ENCODE assay signal across 1 cellular context in the genomic region with DNA sequence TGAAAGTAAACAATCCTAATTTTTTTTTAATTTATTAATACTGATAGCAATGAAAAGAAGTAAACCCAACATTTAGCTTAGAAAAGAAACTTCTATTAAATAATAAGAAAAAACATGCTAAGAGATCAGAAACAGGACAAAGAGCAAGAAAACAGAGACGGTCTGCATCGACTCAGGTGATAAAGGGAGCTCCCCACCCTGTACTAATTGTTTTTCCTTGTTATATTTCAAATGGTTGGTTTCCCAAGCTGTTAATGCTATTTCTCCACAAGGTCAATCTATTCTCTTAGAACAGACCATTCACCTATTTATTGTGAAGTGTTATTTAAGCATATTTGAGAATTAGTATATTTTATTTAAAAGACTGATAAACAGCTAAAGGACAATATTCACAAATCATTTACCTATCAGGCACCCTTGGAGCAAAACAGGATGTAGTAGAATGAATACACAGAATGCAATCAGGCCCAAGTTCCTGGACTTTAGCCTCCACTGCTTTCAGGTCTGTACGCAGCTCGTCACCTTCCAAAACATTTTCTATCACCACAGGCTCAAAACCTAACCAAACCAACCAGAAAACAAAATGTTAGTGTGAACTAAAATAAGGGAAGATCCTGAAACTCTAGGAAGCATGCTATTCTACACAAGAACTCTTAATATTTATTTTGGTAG.
A peak's percentile ranks its signal among the peaks of the same experiment; 100 is the strongest.
TF ChIP-seq lines count a peak whose summit lies in the region.

No MANE protein-coding gene starts in this region.

TF ChIP-seq in HepG2, 621 proteins besides CTCF, POLR2A, EP300 and RAD21 (continued from another document and continues in another):
- TF ChIP-seq ZNF263 (CRISPR knock-in tag; IDR thresholded peaks at IDR 0.05) (no peak), MTF1 (CRISPR knock-in tag; IDR thresholded peaks at IDR 0.05) (no peak), NBN (conservative IDR thresholded peaks at IDR 0.05) (no peak), ZNF335 (CRISPR knock-in tag; IDR thresholded peaks at IDR 0.05) (no peak), ZNF614 (CRISPR knock-in tag; IDR thresholded peaks at IDR 0.05; ENCODE audit: borderline replicate concordance) (0 out of 2 replicates have a peak, but pooled peaks have one; percentile 44), ZNF792 (CRISPR knock-in tag; IDR thresholded peaks at IDR 0.05) (no peak), ZNF234 (CRISPR knock-in tag; conservative IDR thresholded peaks at IDR 0.05) (no peak), ZNF577 (CRISPR knock-in tag; IDR thresholded peaks at IDR 0.05; ENCODE audit: borderline replicate concordance, low read depth) (no peak), ZFP41 (CRISPR knock-in tag; IDR thresholded peaks at IDR 0.05; ENCODE audit: borderline replicate concordance) (no peak), DPF2 (CRISPR knock-in tag; IDR thresholded peaks at IDR 0.05; ENCODE audit: borderline replicate concordance, low read depth) (0 out of 2 replicates have a peak, but pooled peaks have one; percentile 43), ESRRA (CRISPR knock-in tag; IDR thresholded peaks at IDR 0.05; ENCODE audit: low read depth) (no peak), PRPF4 (IDR thresholded peaks at IDR 0.05; ENCODE audit: low read depth, low read length, poor library complexity, severe bottlenecking) (no peak), HES4 (CRISPR knock-in tag; IDR thresholded peaks at IDR 0.05; ENCODE audit: borderline replicate concordance) (no peak), FOXO1 (CRISPR knock-in tag; IDR thresholded peaks at IDR 0.05) (peak; percentile 85), NR2F1 (CRISPR knock-in tag; IDR thresholded peaks at IDR 0.05) (no peak), ZNF547 (CRISPR knock-in tag; IDR thresholded peaks at IDR 0.05) (no peak), MXD4 (CRISPR knock-in tag; IDR thresholded peaks at IDR 0.05) (0 out of 2 replicates have a peak, but pooled peaks have one; percentile 25), RARA (CRISPR knock-in tag; IDR thresholded peaks at IDR 0.05) (0 out of 2 replicates have a peak, but pooled peaks have one; percentile 22), ZNF674 (CRISPR knock-in tag; IDR thresholded peaks at IDR 0.05; ENCODE audit: low read depth) (no peak), MEIS1 (CRISPR knock-in tag; IDR thresholded peaks at IDR 0.05; ENCODE audit: borderline replicate concordance) (no peak), ATRX (CRISPR knock-in tag; IDR thresholded peaks at IDR 0.05; ENCODE audit: borderline replicate concordance) (no peak), TCF7 (IDR thresholded peaks at IDR 0.05; ENCODE audit: low read depth) (no peak), ZKSCAN1 (IDR thresholded peaks at IDR 0.05; ENCODE audit: low read length) (no peak), SSRP1 (CRISPR knock-in tag; IDR thresholded peaks at IDR 0.05) (no peak), SNRNP70 (IDR thresholded peaks at IDR 0.05; ENCODE audit: low read depth, low read length) (no peak), CCDC6 (CRISPR knock-in tag; IDR thresholded peaks at IDR 0.05) (no peak), HNRNPLL (IDR thresholded peaks at IDR 0.05; ENCODE audit: low read depth, low read length, poor library complexity, severe bottlenecking) (no peak), KAT2B (IDR thresholded peaks at IDR 0.05; ENCODE audit: borderline replicate concordance, low read depth, low read length) (no peak), FOXM1 (CRISPR knock-in tag; IDR thresholded peaks at IDR 0.05) (no peak), ONECUT2 (CRISPR knock-in tag; IDR thresholded peaks at IDR 0.05) (no peak), ATF1 (CRISPR knock-in tag; IDR thresholded peaks at IDR 0.05) (peak; percentile 44; the same call in 1 of the 2 replicates), ZNF629 (CRISPR knock-in tag; conservative IDR thresholded peaks at IDR 0.05) (no peak), MEIS2 (CRISPR knock-in tag; IDR thresholded peaks at IDR 0.05) (no peak), ZNF24 (IDR thresholded peaks at IDR 0.05) (no peak), ZNF256 (CRISPR knock-in tag; conservative IDR thresholded peaks at IDR 0.05) (no peak), ZNF772 (CRISPR knock-in tag; IDR thresholded peaks at IDR 0.05) (no peak), ZNF260 (CRISPR knock-in tag; IDR thresholded peaks at IDR 0.05; ENCODE audit: borderline replicate concordance, low read depth) (no peak), KDM3A (CRISPR knock-in tag; IDR thresholded peaks at IDR 0.05; ENCODE audit: low read depth) (no peak), JDP2 (CRISPR knock-in tag; IDR thresholded peaks at IDR 0.05; ENCODE audit: borderline replicate concordance) (no peak), MAFF (IDR thresholded peaks at IDR 0.05; ENCODE audit: low read depth, low read length) (no peak), ZNF264 (CRISPR knock-in tag; IDR thresholded peaks at IDR 0.05) (peak; percentile 27; the same call in 1 of the 2 replicates), KLF16 (CRISPR knock-in tag; IDR thresholded peaks at IDR 0.05) (no peak), FOSL2 (CRISPR knock-in tag; IDR thresholded peaks at IDR 0.05) (0 out of 2 replicates have a peak, but pooled peaks have one; percentile 29), ZNF251 (CRISPR knock-in tag; IDR thresholded peaks at IDR 0.05) (no peak), DMAP1 (CRISPR knock-in tag; IDR thresholded peaks at IDR 0.05) (peak; percentile 35; the same call in 1 of the 2 replicates), NFIC (IDR thresholded peaks at IDR 0.05; ENCODE audit: low read length) (peak; percentile 48; the same call in 1 of the 2 replicates), FOXC1 (CRISPR knock-in tag; IDR thresholded peaks at IDR 0.05; ENCODE audit: borderline replicate concordance) (no peak)
- TF ChIP-seq, protein P1, sequence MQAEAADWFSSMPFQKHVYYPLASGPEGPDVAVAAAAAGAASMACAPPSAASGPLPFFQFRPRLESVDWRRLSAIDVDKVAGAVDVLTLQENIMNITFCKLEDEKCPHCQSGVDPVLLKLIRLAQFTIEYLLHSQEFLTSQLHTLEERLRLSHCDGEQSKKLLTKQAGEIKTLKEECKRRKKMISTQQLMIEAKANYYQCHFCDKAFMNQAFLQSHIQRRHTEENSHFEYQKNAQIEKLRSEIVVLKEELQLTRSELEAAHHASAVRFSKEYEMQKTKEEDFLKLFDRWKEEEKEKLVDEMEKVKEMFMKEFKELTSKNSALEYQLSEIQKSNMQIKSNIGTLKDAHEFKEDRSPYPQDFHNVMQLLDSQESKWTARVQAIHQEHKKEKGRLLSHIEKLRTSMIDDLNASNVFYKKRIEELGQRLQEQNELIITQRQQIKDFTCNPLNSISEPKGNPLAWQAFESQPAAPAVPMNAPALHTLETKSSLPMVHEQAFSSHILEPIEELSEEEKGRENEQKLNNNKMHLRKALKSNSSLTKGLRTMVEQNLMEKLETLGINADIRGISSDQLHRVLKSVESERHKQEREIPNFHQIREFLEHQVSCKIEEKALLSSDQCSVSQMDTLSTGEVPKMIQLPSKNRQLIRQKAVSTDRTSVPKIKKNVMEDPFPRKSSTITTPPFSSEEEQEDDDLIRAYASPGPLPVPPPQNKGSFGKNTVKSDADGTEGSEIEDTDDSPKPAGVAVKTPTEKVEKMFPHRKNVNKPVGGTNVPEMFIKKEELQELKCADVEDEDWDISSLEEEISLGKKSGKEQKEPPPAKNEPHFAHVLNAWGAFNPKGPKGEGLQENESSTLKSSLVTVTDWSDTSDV (CRISPR knock-in tag; IDR thresholded peaks at IDR 0.05), result no peak
- TF ChIP-seq, protein P2, sequence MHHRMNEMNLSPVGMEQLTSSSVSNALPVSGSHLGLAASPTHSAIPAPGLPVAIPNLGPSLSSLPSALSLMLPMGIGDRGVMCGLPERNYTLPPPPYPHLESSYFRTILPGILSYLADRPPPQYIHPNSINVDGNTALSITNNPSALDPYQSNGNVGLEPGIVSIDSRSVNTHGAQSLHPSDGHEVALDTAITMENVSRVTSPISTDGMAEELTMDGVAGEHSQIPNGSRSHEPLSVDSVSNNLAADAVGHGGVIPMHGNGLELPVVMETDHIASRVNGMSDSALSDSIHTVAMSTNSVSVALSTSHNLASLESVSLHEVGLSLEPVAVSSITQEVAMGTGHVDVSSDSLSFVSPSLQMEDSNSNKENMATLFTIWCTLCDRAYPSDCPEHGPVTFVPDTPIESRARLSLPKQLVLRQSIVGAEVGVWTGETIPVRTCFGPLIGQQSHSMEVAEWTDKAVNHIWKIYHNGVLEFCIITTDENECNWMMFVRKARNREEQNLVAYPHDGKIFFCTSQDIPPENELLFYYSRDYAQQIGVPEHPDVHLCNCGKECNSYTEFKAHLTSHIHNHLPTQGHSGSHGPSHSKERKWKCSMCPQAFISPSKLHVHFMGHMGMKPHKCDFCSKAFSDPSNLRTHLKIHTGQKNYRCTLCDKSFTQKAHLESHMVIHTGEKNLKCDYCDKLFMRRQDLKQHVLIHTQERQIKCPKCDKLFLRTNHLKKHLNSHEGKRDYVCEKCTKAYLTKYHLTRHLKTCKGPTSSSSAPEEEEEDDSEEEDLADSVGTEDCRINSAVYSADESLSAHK (CRISPR knock-in tag; IDR thresholded peaks at IDR 0.05; ENCODE audit: borderline replicate concordance), result no peak
- TF ChIP-seq, protein P3, sequence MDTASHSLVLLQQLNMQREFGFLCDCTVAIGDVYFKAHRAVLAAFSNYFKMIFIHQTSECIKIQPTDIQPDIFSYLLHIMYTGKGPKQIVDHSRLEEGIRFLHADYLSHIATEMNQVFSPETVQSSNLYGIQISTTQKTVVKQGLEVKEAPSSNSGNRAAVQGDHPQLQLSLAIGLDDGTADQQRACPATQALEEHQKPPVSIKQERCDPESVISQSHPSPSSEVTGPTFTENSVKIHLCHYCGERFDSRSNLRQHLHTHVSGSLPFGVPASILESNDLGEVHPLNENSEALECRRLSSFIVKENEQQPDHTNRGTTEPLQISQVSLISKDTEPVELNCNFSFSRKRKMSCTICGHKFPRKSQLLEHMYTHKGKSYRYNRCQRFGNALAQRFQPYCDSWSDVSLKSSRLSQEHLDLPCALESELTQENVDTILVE (CRISPR knock-in tag; IDR thresholded peaks at IDR 0.05), result no peak
- TF ChIP-seq, protein P4, sequence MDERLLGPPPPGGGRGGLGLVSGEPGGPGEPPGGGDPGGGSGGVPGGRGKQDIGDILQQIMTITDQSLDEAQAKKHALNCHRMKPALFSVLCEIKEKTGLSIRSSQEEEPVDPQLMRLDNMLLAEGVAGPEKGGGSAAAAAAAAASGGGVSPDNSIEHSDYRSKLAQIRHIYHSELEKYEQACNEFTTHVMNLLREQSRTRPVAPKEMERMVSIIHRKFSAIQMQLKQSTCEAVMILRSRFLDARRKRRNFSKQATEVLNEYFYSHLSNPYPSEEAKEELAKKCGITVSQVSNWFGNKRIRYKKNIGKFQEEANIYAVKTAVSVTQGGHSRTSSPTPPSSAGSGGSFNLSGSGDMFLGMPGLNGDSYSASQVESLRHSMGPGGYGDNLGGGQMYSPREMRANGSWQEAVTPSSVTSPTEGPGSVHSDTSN (CRISPR knock-in tag; IDR thresholded peaks at IDR 0.05), result no peak
- TF ChIP-seq, protein P5, sequence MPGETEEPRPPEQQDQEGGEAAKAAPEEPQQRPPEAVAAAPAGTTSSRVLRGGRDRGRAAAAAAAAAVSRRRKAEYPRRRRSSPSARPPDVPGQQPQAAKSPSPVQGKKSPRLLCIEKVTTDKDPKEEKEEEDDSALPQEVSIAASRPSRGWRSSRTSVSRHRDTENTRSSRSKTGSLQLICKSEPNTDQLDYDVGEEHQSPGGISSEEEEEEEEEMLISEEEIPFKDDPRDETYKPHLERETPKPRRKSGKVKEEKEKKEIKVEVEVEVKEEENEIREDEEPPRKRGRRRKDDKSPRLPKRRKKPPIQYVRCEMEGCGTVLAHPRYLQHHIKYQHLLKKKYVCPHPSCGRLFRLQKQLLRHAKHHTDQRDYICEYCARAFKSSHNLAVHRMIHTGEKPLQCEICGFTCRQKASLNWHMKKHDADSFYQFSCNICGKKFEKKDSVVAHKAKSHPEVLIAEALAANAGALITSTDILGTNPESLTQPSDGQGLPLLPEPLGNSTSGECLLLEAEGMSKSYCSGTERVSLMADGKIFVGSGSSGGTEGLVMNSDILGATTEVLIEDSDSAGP (CRISPR knock-in tag; IDR thresholded peaks at IDR 0.05; ENCODE audit: borderline replicate concordance), result no peak
- TF ChIP-seq, protein P6, sequence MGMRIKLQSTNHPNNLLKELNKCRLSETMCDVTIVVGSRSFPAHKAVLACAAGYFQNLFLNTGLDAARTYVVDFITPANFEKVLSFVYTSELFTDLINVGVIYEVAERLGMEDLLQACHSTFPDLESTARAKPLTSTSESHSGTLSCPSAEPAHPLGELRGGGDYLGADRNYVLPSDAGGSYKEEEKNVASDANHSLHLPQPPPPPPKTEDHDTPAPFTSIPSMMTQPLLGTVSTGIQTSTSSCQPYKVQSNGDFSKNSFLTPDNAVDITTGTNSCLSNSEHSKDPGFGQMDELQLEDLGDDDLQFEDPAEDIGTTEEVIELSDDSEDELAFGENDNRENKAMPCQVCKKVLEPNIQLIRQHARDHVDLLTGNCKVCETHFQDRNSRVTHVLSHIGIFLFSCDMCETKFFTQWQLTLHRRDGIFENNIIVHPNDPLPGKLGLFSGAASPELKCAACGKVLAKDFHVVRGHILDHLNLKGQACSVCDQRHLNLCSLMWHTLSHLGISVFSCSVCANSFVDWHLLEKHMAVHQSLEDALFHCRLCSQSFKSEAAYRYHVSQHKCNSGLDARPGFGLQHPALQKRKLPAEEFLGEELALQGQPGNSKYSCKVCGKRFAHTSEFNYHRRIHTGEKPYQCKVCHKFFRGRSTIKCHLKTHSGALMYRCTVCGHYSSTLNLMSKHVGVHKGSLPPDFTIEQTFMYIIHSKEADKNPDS (CRISPR knock-in tag; IDR thresholded peaks at IDR 0.05), result no peak
- TF ChIP-seq, protein P7, sequence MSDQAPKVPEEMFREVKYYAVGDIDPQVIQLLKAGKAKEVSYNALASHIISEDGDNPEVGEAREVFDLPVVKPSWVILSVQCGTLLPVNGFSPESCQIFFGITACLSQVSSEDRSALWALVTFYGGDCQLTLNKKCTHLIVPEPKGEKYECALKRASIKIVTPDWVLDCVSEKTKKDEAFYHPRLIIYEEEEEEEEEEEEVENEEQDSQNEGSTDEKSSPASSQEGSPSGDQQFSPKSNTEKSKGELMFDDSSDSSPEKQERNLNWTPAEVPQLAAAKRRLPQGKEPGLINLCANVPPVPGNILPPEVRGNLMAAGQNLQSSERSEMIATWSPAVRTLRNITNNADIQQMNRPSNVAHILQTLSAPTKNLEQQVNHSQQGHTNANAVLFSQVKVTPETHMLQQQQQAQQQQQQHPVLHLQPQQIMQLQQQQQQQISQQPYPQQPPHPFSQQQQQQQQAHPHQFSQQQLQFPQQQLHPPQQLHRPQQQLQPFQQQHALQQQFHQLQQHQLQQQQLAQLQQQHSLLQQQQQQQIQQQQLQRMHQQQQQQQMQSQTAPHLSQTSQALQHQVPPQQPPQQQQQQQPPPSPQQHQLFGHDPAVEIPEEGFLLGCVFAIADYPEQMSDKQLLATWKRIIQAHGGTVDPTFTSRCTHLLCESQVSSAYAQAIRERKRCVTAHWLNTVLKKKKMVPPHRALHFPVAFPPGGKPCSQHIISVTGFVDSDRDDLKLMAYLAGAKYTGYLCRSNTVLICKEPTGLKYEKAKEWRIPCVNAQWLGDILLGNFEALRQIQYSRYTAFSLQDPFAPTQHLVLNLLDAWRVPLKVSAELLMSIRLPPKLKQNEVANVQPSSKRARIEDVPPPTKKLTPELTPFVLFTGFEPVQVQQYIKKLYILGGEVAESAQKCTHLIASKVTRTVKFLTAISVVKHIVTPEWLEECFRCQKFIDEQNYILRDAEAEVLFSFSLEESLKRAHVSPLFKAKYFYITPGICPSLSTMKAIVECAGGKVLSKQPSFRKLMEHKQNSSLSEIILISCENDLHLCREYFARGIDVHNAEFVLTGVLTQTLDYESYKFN (CRISPR knock-in tag; conservative IDR thresholded peaks at IDR 0.05), result peak; percentile 95
